11 cellular contexts compared by ENCODE assay signal in genomic region chr5:54547711-54548250, GRCh38. TPM values are rescaled to one million over a fixed set of nuclear protein-coding genes. Genes with fewer than 3 reads are reported as not detected.
DNase-seq lines count a peak whose midpoint lies in the region; ATAC-seq and TF ChIP-seq lines count a peak whose summit lies in the region.
"Had no signal": no experiment of that assay in that cellular context is flagged by ENCODE, and none has a peak within 500 bp of the region (broad histone marks: within the 10 kb centered on the region; RNA-seq: fewer than 3 reads in every experiment).

No MANE protein-coding gene starts in this region.

- H3K27ac Mint-ChIP-seq in naive thymus-derived CD8-positive, alpha-beta T cell: no peak overlapping the region
- H3K27ac Mint-ChIP-seq: CD4-positive, CD25-positive, alpha-beta regulatory T cell had no signal

- no peaks in the 10 kb centered on the region for H3K9me3 Mint-ChIP-seq in naive thymus-derived CD8-positive, alpha-beta T cell
- H3K9me3 Mint-ChIP-seq: CD4-positive, CD25-positive, alpha-beta regulatory T cell had no signal

- H3K4me1 Mint-ChIP-seq in naive thymus-derived CD8-positive, alpha-beta T cell: peaks cover 0 to 5% (median 5%) of the 10 kb centered on the region in 4 donors

- H3K36me3 Mint-ChIP-seq in naive thymus-derived CD8-positive, alpha-beta T cell: peaks cover 0 to 36% (median 34%) of the 10 kb centered on the region in 3 donors

- no peaks in the 10 kb centered on the region for H3K27me3 Mint-ChIP-seq in naive thymus-derived CD8-positive, alpha-beta T cell
- H3K27me3 Mint-ChIP-seq: CD4-positive, CD25-positive, alpha-beta regulatory T cell had no signal

- peak; percentile 58 for DNase-seq in AG09319 (ENCODE audit: extremely low read depth, low read depth)
- DNase-seq in NCI-H2029 (lab: John Stamatoyannopoulos, UW): peak; percentile 78
- DNase-seq in fibroblast of mammary gland (ENCODE audit: low read depth): peak; percentile 92
- DNase-seq in mucosa of gallbladder (ENCODE audit: low spot score): peak; percentile 37
- no peak for DNase-seq in activated CD4-positive, alpha-beta T cell treated with anti-CD3 and anti-CD28 coated beads for 1 hour
- DNase-seq in naive thymus-derived CD8-positive, alpha-beta T cell: no peak
- DNase-seq: CD4-positive, CD25-positive, alpha-beta regulatory T cell; esophagus squamous epithelium had no signal

- no peak for ATAC-seq in GM21381 (IDR thresholded peaks at IDR 0.05; ENCODE audit: unreplicated experiment)
- ATAC-seq in GM18505 (IDR thresholded peaks at IDR 0.05; ENCODE audit: unreplicated experiment): no peak
- ATAC-seq in naive thymus-derived CD8-positive, alpha-beta T cell: no peak

- no peak overlapping the region for H3K4me3 ChIP-seq in fibroblast of mammary gland (ENCODE audit: control insufficient read depth, low read depth, low read length)
- H3K4me3 ChIP-seq: esophagus squamous epithelium, HAP-1 had no signal

- no peak overlapping the region for H3K4me3 Mint-ChIP-seq in naive thymus-derived CD8-positive, alpha-beta T cell
- H3K4me3 Mint-ChIP-seq: CD4-positive, CD25-positive, alpha-beta regulatory T cell had no signal

- POLR2A ChIA-PET in naive thymus-derived CD8-positive, alpha-beta T cell (lab: Charles Lee): interaction anchor here (0.6 kb wide), 1 partner anchor 17 kb away, joined by 4 read pairs; no protein-coding TSS in a partner anchor

- no peak for TF ChIP-seq POLR2A in GM18505 (IDR thresholded peaks at IDR 0.05; ENCODE audit: borderline replicate concordance, extremely low read depth, insufficient read depth, insufficient read length)

- no peak for TF ChIP-seq CTCF in AG09319 (IDR thresholded peaks at IDR 0.05; ENCODE audit: low read depth, low read length)
- no peak for TF ChIP-seq CTCF in fibroblast of mammary gland (conservative IDR thresholded peaks at IDR 0.05; ENCODE audit: control insufficient read depth, insufficient read depth, low read depth, low read length)

RNA-seq across cellular contexts. Expression of gene SNX18, which starts 30.2 kb away (rescaled TPM):
- 49.9 TPM for total RNA-seq in mucosa of gallbladder
- total RNA-seq in naive thymus-derived CD8-positive, alpha-beta T cell: 10 to 100 TPM; 33.4 to 33.9 TPM
- polyA plus RNA-seq in naive thymus-derived CD8-positive, alpha-beta T cell: 1 to 10 TPM; 2.6 to 3.3 (median 3.2) TPM

Comparison
In these comparisons a context has a peak if more than half of its experiments do, and no peak if none do; other contexts are left out.
1. DNase-seq: peak in AG09319 (single experiment), NCI-H2029 (single experiment), fibroblast of mammary gland (single experiment) and mucosa of gallbladder (single experiment); none in activated CD4-positive, alpha-beta T cell treated with anti-CD3 and anti-CD28 coated beads for 1 hour (single experiment) and naive thymus-derived CD8-positive, alpha-beta T cell (0 of 10).